8 cellular contexts compared by ENCODE assay signal in genomic region chr1:159821171-159821867, GRCh38. TPM values are rescaled to one million over a fixed set of nuclear protein-coding genes. Genes with fewer than 3 reads are reported as not detected.
DNase-seq lines count a peak whose midpoint lies in the region; ATAC-seq, FAIRE-seq and TF ChIP-seq lines count a peak whose summit lies in the region.

No MANE protein-coding gene starts in this region.

- no peaks in the 10 kb centered on the region for H3K27me3 ChIP-seq in BE2C

- TF ChIP-seq CTCF in BE2C (IDR thresholded peaks at IDR 0.05; ENCODE audit: low read depth, low read length), result no peak

- H3K27me3 Mint-ChIP-seq in stimulated activated naive B cell treated with anti-CD40 and anti-IgM and Interleukin-4, amounts not matched to agents 10 μg/mL and 1 μg/mL and 100 μg/mL, for 72 hours, result peaks cover 28 to 34% of the 10 kb centered on the region in 2 donors

- H3K4me1 Mint-ChIP-seq in stimulated activated naive B cell treated with anti-CD40 and anti-IgM and Interleukin-4, amounts not matched to agents 10 μg/mL and 1 μg/mL and 100 μg/mL, for 72 hours, result peaks cover 5% of the 10 kb centered on the region in 2 donors

- H3K4me3 Mint-ChIP-seq in stimulated activated naive B cell treated with anti-CD40 and anti-IgM and Interleukin-4, amounts not matched to agents 10 μg/mL and 1 μg/mL and 100 μg/mL, for 72 hours, result no peak overlapping the region

- FAIRE-seq in endometrium (lab: Jason Lieb, UNC), result peak; percentile 23

- H3K36me3 ChIP-seq in BE2C, result no peaks in the 10 kb centered on the region

- no peaks in the 10 kb centered on the region for H3K36me3 Mint-ChIP-seq in stimulated activated naive B cell treated with anti-CD40 and anti-IgM and Interleukin-4, amounts not matched to agents 10 μg/mL and 1 μg/mL and 100 μg/mL, for 72 hours

- H3K27ac Mint-ChIP-seq in stimulated activated naive B cell treated with anti-CD40 and anti-IgM and Interleukin-4, amounts not matched to agents 10 μg/mL and 1 μg/mL and 100 μg/mL, for 72 hours, result no peak overlapping the region

- ATAC-seq in GM19372 (IDR thresholded peaks at IDR 0.05; ENCODE audit: low read depth, unreplicated experiment), result peak; percentile 60
- ATAC-seq in stimulated activated naive B cell treated with anti-CD40 and anti-IgM and Interleukin-4, amounts not matched to agents 10 μg/mL and 1 μg/mL and 100 μg/mL, for 72 hours (replicated peaks), result no peak

- DNase-seq in 8988T (peak; percentile 34), NCI-H2171 (lab: John Stamatoyannopoulos, UW) (peak; percentile 31), NCI-H748 treated with DMSO at 0.1 percent for 48 hours (lab: John Stamatoyannopoulos, UW) (no peak), BE2C (no peak), activated T-cell treated with anti-CD3 and anti-CD28 coated beads for 4 hours (no peak)
- no peak for DNase-seq in stimulated activated naive B cell treated with anti-CD40 and anti-IgM and Interleukin-4, amounts not matched to agents 10 μg/mL and 1 μg/mL and 100 μg/mL, for 72 hours

- no peaks in the 10 kb centered on the region for H3K9me3 ChIP-seq in BE2C

- no peak overlapping the region for H3K4me3 ChIP-seq in BE2C (ENCODE audit: low read depth, low read length)

- no peaks in the 10 kb centered on the region for H3K9me3 Mint-ChIP-seq in stimulated activated naive B cell treated with anti-CD40 and anti-IgM and Interleukin-4, amounts not matched to agents 10 μg/mL and 1 μg/mL and 100 μg/mL, for 72 hours

- H3K4me1 ChIP-seq in BE2C, result no peaks in the 10 kb centered on the region

RNA-seq across cellular contexts. Expression of gene SLAMF8, which starts 5.4 kb away (rescaled TPM):
- polyA plus RNA-seq in BE2C (2012; ENCODE audit: insufficient read depth, insufficient read length, low read depth), result 0.25 TPM

RNA-seq across cellular contexts. Expression of gene FCRL6, which starts 19.2 kb away (rescaled TPM):
- not detected for polyA plus RNA-seq in BE2C (2012; ENCODE audit: insufficient read depth, insufficient read length, low read depth)

RNA-seq across cellular contexts. Expression of gene DUSP23, which starts 40.6 kb away (rescaled TPM):
- not detected for polyA plus RNA-seq in BE2C (2012; ENCODE audit: insufficient read depth, insufficient read length, low read depth)

RNA-seq across cellular contexts. Expression of gene VSIG8, which starts 41.1 kb away (rescaled TPM):
- polyA plus RNA-seq in BE2C (2012; ENCODE audit: insufficient read depth, insufficient read length, low read depth), result 0.60 TPM

Comparison
In these comparisons a context has a peak if more than half of its experiments do, and no peak if none do; other contexts are left out.
1. DNase-seq: peak in 8988T (single experiment) and NCI-H2171 (single experiment); none in NCI-H748 treated with DMSO at 0.1 percent for 48 hours (single experiment), stimulated activated naive B cell treated with anti-CD40 and anti-IgM and Interleukin-4, amounts not matched to agents 10 μg/mL and 1 μg/mL and 100 μg/mL, for 72 hours (single experiment), BE2C (single experiment) and activated T-cell treated with anti-CD3 and anti-CD28 coated beads for 4 hours (single experiment).